Comparison of ENCODE assay signal across 1 cellular context in the genomic region with DNA sequence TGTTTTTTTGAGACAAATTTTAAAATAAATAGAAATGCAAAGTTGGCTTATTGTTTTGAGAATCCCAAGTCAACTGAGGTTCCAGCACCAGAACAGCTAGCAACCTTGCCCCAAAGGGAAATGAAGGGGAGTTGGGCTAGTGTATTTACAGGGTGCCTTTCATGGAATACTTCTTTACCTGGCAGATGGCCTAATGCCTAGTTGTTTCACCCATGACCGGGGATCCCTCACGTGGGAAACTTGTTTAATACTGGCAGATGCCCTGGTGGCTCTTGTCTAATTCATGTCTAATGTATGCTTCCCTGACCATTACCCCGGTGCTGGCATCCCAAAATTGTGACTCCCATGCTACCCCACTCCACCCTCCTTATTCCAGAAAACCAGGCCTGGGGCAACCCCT.
TF ChIP-seq lines count a peak whose summit lies in the region.

No MANE protein-coding gene starts in this region.

TF ChIP-seq in GM23338, 12 proteins besides CTCF, POLR2A, EP300 and RAD21 (continued from another document):
- TF ChIP-seq ZNF114 (CRISPR knock-in tag; IDR thresholded peaks at IDR 0.05): no peak
- TF ChIP-seq NANOG (IDR thresholded peaks at IDR 0.05; ENCODE audit: borderline replicate concordance): no peak
- TF ChIP-seq CREB1 (CRISPR knock-in tag; IDR thresholded peaks at IDR 0.05; ENCODE audit: low read depth): no peak
- no peak for TF ChIP-seq STAT1 (IDR thresholded peaks at IDR 0.05; ENCODE audit: unreplicated experiment)
- TF ChIP-seq ETS1 (IDR thresholded peaks at IDR 0.05): no peak
- no peak for TF ChIP-seq ZNF462 (CRISPR knock-in tag; IDR thresholded peaks at IDR 0.05)
